In the genomic region with DNA sequence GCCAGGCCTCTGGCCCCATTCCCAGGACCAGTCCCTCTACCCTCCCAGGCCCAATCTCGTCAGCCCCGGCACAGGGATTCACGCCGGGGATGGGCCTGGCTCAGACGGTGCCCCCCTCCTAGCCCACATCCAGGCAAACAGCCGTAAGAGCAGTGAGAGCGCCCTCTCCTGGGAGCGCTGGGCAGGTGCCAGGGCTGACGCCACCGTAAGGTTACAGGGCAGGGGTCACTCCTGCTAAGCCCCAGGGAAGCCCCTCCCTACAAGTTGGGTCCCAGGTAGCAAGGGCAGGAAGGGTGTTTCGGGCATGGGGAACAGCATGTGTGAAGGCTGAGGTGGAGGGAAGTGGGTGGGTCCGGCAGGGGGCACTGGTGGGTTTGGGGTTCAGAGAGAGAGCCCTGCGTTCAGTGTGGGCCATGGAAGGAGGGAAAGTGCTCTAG, we compare ENCODE assay signal across 13 cellular contexts. TPM values are rescaled to one million over a fixed set of nuclear protein-coding genes. Genes with fewer than 3 reads are reported as not detected.
A peak's percentile ranks its signal among the peaks of the same experiment; 100 is the strongest.
DNase-seq lines count a peak whose midpoint lies in the region; FAIRE-seq and TF ChIP-seq lines count a peak whose summit lies in the region.
"Had no signal": no experiment of that assay in that cellular context is flagged by ENCODE, and none has a peak within 500 bp of the region (broad histone marks: within the 10 kb centered on the region; RNA-seq: fewer than 3 reads in every experiment).

No MANE protein-coding gene starts in this region.

- H3K36me3 ChIP-seq in HEK293 (ENCODE audit: control insufficient read depth in 2 of 2, insufficient read depth in 1 of 2, low read length in 2 of 2), result no peaks in the 10 kb centered on the region
- H3K36me3 ChIP-seq in kidney epithelial cell (ENCODE audit: control insufficient read depth, insufficient read depth, low read length), result no peaks in the 10 kb centered on the region

- no peaks in the 10 kb centered on the region for H3K4me1 ChIP-seq in HEK293 (ENCODE audit: control insufficient read depth, insufficient read depth, low read length)

- DNase-seq in AG10803 (ENCODE audit: low read depth) (no peak), astrocyte of the cerebellum (ENCODE audit: low read depth) (no peak), kidney epithelial cell (ENCODE audit: low read depth) (no peak), CD1c-positive myeloid dendritic cell (ENCODE audit: extremely low spot score) (no peak), NOMO-1 treated with DMSO at 0.1 percent for 48 hours (lab: John Stamatoyannopoulos, UW; ENCODE audit: unreplicated experiment) (no peak), HTR-8/SVneo (ENCODE audit: insufficient read length, low spot score) (no peak), COR-L47 (lab: John Stamatoyannopoulos, UW) (no peak)
- DNase-seq: activated naive CD4-positive, alpha-beta T cell; GM23248; NCI-H1694 treated with DMSO at 0.1 percent for 48 hours had no signal

- in situ Hi-C loops in astrocyte of the cerebellum (cut with HindIII; ENCODE audit: low sequenced_read_pairs), result no loop called here

- TF ChIP-seq CTCF in AG10803 (conservative IDR thresholded peaks at IDR 0.05; ENCODE audit: low read length) (peak; percentile 26), HEK293 (tag by site-specific recombination; IDR thresholded peaks at IDR 0.05) (0 out of 2 replicates have a peak, but pooled peaks have one; percentile 44), astrocyte of the cerebellum (IDR thresholded peaks at IDR 0.05; ENCODE audit: low read depth, low read length, missing control alignments) (peak; percentile 45), kidney epithelial cell (IDR thresholded peaks at IDR 0.05; ENCODE audit: insufficient read depth, low read length, poor library complexity, severe bottlenecking) (peak; percentile 12)

- H3K27me3 ChIP-seq in kidney epithelial cell (ENCODE audit: control insufficient read depth, insufficient read depth, low read length), result no peaks in the 10 kb centered on the region

- CTCF ChIA-PET in HEK293 (lab: Yijun Ruan, JAX), result interaction anchor here (0.9 kb wide), 1 partner anchor 16 kb away, joined by 4 read pairs; no protein-coding TSS in a partner anchor

- POLR2A ChIA-PET in HEK293 (lab: Yijun Ruan, JAX), result no interaction called here

- no peak overlapping the region for H3K27ac ChIP-seq in HEK293 (ENCODE audit: extremely low read depth, low read depth, low read length)
- H3K27ac ChIP-seq: GM23248 had no signal

- no peak overlapping the region for H3K4me3 ChIP-seq in AG10803 (ENCODE audit: low read length)
- H3K4me3 ChIP-seq in HEK293 (ENCODE audit: low read depth, low read length), result no peak overlapping the region
- H3K4me3 ChIP-seq in astrocyte of the cerebellum (ENCODE audit: low read depth, low read length), result no peak overlapping the region
- H3K4me3 ChIP-seq in kidney epithelial cell (ENCODE audit: low read depth, low read length), result no peak overlapping the region
- H3K4me3 ChIP-seq: GM23248 had no signal

- no peaks in the 10 kb centered on the region for H3K9me3 ChIP-seq in HEK293 (ENCODE audit: control insufficient read depth, insufficient read depth, low read depth, low read length)

- FAIRE-seq in HTR-8/SVneo (lab: Jason Lieb, UNC), result no peak
- FAIRE-seq: colon, RCC 7860 had no signal

TF ChIP-seq in HEK293, 187 proteins besides CTCF, POLR2A, EP300 and RAD21:
- no peak for TF ChIP-seq ZNF292 (tag by site-specific recombination; IDR thresholded peaks at IDR 0.05; ENCODE audit: borderline replicate concordance, low read depth)
- TF ChIP-seq, protein P1, sequence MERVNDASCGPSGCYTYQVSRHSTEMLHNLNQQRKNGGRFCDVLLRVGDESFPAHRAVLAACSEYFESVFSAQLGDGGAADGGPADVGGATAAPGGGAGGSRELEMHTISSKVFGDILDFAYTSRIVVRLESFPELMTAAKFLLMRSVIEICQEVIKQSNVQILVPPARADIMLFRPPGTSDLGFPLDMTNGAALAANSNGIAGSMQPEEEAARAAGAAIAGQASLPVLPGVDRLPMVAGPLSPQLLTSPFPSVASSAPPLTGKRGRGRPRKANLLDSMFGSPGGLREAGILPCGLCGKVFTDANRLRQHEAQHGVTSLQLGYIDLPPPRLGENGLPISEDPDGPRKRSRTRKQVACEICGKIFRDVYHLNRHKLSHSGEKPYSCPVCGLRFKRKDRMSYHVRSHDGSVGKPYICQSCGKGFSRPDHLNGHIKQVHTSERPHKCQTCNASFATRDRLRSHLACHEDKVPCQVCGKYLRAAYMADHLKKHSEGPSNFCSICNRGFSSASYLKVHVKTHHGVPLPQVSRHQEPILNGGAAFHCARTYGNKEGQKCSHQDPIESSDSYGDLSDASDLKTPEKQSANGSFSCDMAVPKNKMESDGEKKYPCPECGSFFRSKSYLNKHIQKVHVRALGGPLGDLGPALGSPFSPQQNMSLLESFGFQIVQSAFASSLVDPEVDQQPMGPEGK (tag by site-specific recombination; IDR thresholded peaks at IDR 0.05), result 0 out of 2 replicates have a peak, but pooled peaks have one; percentile 17
- TF ChIP-seq, protein P2, sequence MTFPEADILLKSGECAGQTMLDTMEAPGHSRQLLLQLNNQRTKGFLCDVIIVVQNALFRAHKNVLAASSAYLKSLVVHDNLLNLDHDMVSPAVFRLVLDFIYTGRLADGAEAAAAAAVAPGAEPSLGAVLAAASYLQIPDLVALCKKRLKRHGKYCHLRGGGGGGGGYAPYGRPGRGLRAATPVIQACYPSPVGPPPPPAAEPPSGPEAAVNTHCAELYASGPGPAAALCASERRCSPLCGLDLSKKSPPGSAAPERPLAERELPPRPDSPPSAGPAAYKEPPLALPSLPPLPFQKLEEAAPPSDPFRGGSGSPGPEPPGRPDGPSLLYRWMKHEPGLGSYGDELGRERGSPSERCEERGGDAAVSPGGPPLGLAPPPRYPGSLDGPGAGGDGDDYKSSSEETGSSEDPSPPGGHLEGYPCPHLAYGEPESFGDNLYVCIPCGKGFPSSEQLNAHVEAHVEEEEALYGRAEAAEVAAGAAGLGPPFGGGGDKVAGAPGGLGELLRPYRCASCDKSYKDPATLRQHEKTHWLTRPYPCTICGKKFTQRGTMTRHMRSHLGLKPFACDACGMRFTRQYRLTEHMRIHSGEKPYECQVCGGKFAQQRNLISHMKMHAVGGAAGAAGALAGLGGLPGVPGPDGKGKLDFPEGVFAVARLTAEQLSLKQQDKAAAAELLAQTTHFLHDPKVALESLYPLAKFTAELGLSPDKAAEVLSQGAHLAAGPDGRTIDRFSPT (tag by site-specific recombination; IDR thresholded peaks at IDR 0.05), result 0 out of 2 replicates have a peak, but pooled peaks have one; percentile 18

RNA-seq across cellular contexts. Expression of gene PPARA, which starts 19.2 kb away (rescaled TPM):
- 7.9 and 9.3 TPM in 2 replicates for total RNA-seq in kidney epithelial cell
